Comparison of ENCODE assay signal across 16 cellular contexts in the genomic region with DNA sequence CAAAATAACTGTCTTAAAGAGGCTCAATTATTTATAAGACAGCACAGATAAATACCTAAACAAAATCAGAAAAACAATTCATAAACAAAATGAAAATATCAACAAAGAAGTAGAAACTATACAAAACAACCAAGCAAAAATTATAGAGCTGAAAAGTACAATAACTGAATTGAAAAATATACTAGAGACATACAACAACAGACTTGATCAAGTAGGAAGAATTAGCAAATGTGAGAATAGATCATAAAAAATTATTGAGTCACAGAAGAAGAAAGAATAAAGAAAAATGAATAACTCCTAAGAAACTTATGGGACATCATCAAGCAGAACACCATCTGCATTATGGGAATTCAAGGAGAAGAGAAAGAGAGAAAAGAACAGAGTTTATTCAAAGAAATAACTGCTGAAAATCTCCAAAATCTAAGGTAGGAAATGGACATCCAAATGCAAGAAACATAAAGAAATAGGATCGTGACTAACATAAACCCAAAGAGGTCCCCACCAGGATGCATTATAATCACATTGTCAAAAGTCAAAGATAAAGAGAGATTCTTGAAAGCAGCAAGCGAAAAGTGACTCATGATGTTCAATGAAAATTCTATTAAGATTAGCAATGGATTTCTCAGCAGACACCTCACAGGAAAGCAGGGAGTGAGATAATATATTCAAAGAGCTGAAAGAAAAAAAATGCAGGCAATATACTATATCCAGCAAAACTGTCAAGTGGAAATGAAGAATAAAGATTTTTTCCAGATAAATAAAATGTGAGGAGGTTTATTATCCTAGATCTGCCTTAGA.
DNase-seq lines count a peak whose midpoint lies in the region; ATAC-seq and TF ChIP-seq lines count a peak whose summit lies in the region.
"Had no signal": no experiment of that assay in that cellular context is flagged by ENCODE, and none has a peak within 500 bp of the region (broad histone marks: within the 10 kb centered on the region; RNA-seq: fewer than 3 reads in every experiment).

No MANE protein-coding gene starts in this region.

- H3K4me1 ChIP-seq in A673 (ENCODE audit: insufficient read depth, low read length, poor library complexity, severe bottlenecking) (no peaks in the 10 kb centered on the region), adipocyte (ENCODE audit: control insufficient read depth, insufficient read depth, low read length) (peaks cover 26% of the 10 kb centered on the region)
- no peaks in the 10 kb centered on the region for H3K4me1 ChIP-seq in CD4-positive, alpha-beta memory T cell (ENCODE audit: insufficient read depth, low read length)
- H3K4me1 ChIP-seq: adrenal gland, stomach, vagina had no signal

- H3K27ac ChIP-seq in A673 (ENCODE audit: low read depth, low read length, poor library complexity, severe bottlenecking) = peak overlapping the region; percentile 73
- H3K27ac ChIP-seq in CD4-positive, alpha-beta memory T cell (ENCODE audit: low read depth, low read length) = no peak overlapping the region
- H3K27ac ChIP-seq: adrenal gland, stomach, vagina had no signal

- BruUV-seq in A673 (replicated peaks; lab: Mats Ljungman, UMichigan) = no TSS peak

- ATAC-seq in activated CD4-positive, alpha-beta T cell treated with anti-CD3 and anti-CD28 coated beads for 36 hours = no peak
- no peak for ATAC-seq in left ventricle myocardium superior
- ATAC-seq: T-cell had no signal

- H3K27ac Mint-ChIP-seq in CD4-positive, alpha-beta memory T cell = no peak overlapping the region
- no peak overlapping the region for H3K27ac Mint-ChIP-seq in activated CD4-positive, alpha-beta T cell treated with anti-CD3 and anti-CD28 coated beads for 36 hours
- H3K27ac Mint-ChIP-seq: natural killer cell treated with Interleukin-12 subunit alpha and Interleukin-12 subunit beta and Interleukin-15 and Interleukin-18, amount 100 ng/mL, for 72 hours; T-cell had no signal

- H3K27me3 ChIP-seq in A673 (replicated peaks; ENCODE audit: insufficient read depth, low read depth, low read length, poor library complexity) (no peaks in the 10 kb centered on the region), adipocyte (replicated peaks; ENCODE audit: control insufficient read depth, insufficient read depth, low read length) (no peaks in the 10 kb centered on the region)
- H3K27me3 ChIP-seq in CD4-positive, alpha-beta memory T cell (ENCODE audit: insufficient read depth, low read length) = no peaks in the 10 kb centered on the region
- H3K27me3 ChIP-seq: adrenal gland, stomach, vagina had no signal

- DNase-seq in A673 (ENCODE audit: low spot score) (peak; percentile 66), HS-27A (ENCODE audit: low read depth) (peak; percentile 75), adipocyte (ENCODE audit: low read depth) (no peak), foreskin fibroblast (peak; percentile 35 to 67), left ventricle myocardium superior (no peak)
- DNase-seq in stimulated activated CD4-positive, alpha-beta T cell treated with anti-CD3 and anti-CD28 coated beads, Interleukin-12 subunit alpha, Interleukin-12 subunit beta, amount 100 ng/mL, for 4 hours = no peak
- DNase-seq in CD4-positive, alpha-beta memory T cell = no peak
- no peak for DNase-seq in activated CD4-positive, alpha-beta T cell treated with anti-CD3 and anti-CD28 coated beads for 36 hours
- DNase-seq: adrenal gland, NCI-H1092 treated with DMSO at 0.1 percent for 48 hours, NCI-H526 treated with DMSO at 0.1 percent for 48 hours, stomach, T-cell had no signal

- no peak overlapping the region for H3K4me3 Mint-ChIP-seq in CD4-positive, alpha-beta memory T cell
- H3K4me3 Mint-ChIP-seq in activated CD4-positive, alpha-beta T cell treated with anti-CD3 and anti-CD28 coated beads for 36 hours = no peak overlapping the region
- H3K4me3 Mint-ChIP-seq: natural killer cell treated with Interleukin-12 subunit alpha and Interleukin-12 subunit beta and Interleukin-15 and Interleukin-18, amount 100 ng/mL, for 72 hours; T-cell had no signal

- CTCF ChIA-PET in A673 (lab: Charles Lee) = no interaction called here
- CTCF ChIA-PET in CD4-positive, alpha-beta memory T cell (lab: Charles Lee; ENCODE audit: partially characterized antibody) = no interaction called here
- CTCF ChIA-PET in activated CD4-positive, alpha-beta T cell treated with anti-CD3 and anti-CD28 coated beads for 36 hours (lab: Charles Lee) = no interaction called here

- POLR2A ChIA-PET in A673 (lab: Charles Lee; ENCODE audit: low non-redundant PET) = no interaction called here
- POLR2A ChIA-PET in CD4-positive, alpha-beta memory T cell (lab: Charles Lee; ENCODE audit: partially characterized antibody) = no interaction called here
- POLR2A ChIA-PET in activated CD4-positive, alpha-beta T cell treated with anti-CD3 and anti-CD28 coated beads for 36 hours (lab: Charles Lee) = no interaction called here

- H3K9ac ChIP-seq in adipocyte (ENCODE audit: low read length) = no peak overlapping the region

- H3K4me3 ChIP-seq in A673 (ENCODE audit: low read depth, low read length, poor library complexity, severe bottlenecking) = no peak overlapping the region
- H3K4me3 ChIP-seq in adipocyte (ENCODE audit: low read length) = peak overlapping the region; percentile 46
- H3K4me3 ChIP-seq in foreskin fibroblast (ENCODE audit: low read depth in 1 of 2, low read length in 2 of 2) = no peak overlapping the region
- no peak overlapping the region for H3K4me3 ChIP-seq in CD4-positive, alpha-beta memory T cell (ENCODE audit: low read length in 2 of 2)
- H3K4me3 ChIP-seq: adrenal gland, lung, stomach, vagina had no signal

- no peaks in the 10 kb centered on the region for H3K4me1 Mint-ChIP-seq in CD4-positive, alpha-beta memory T cell
- peaks cover 2% of the 10 kb centered on the region for H3K4me1 Mint-ChIP-seq in activated CD4-positive, alpha-beta T cell treated with anti-CD3 and anti-CD28 coated beads for 36 hours
- H3K4me1 Mint-ChIP-seq: T-cell had no signal

- peaks cover 2 to 5% of the 10 kb centered on the region in 2 donors for H3K36me3 Mint-ChIP-seq in CD4-positive, alpha-beta memory T cell
- peaks cover 5% of the 10 kb centered on the region for H3K36me3 Mint-ChIP-seq in activated CD4-positive, alpha-beta T cell treated with anti-CD3 and anti-CD28 coated beads for 36 hours (ENCODE audit: low read depth)

- H3K27me3 Mint-ChIP-seq in CD4-positive, alpha-beta memory T cell = peaks cover 0 to 6% of the 10 kb centered on the region in 2 donors
- peaks cover 12% of the 10 kb centered on the region for H3K27me3 Mint-ChIP-seq in activated CD4-positive, alpha-beta T cell treated with anti-CD3 and anti-CD28 coated beads for 36 hours

- TF ChIP-seq CTCF in A673 (conservative IDR thresholded peaks at IDR 0.05; ENCODE audit: low read depth, low read length) (no peak), foreskin fibroblast (IDR thresholded peaks at IDR 0.05; ENCODE audit: low read depth, low read length) (no peak)

- intact Hi-C loops in A673 (cut with micrococcal nuclease; ENCODE audit: unreplicated experiment) (no loop called here), left ventricle myocardium superior (cut with micrococcal nuclease) (no loop called here)
- intact Hi-C loops in CD4-positive, alpha-beta memory T cell (cut with micrococcal nuclease) = no loop called here
- intact Hi-C loops in activated CD4-positive, alpha-beta T cell treated with anti-CD3 and anti-CD28 coated beads for 36 hours (cut with DNase I, micrococcal nuclease) = no loop called here

- no peaks in the 10 kb centered on the region for H3K36me3 ChIP-seq in A673 (ENCODE audit: insufficient read depth, low read length, poor library complexity, severe bottlenecking)
- H3K36me3 ChIP-seq in adipocyte (ENCODE audit: control insufficient read depth, insufficient read depth, low read length, severe bottlenecking) = no peaks in the 10 kb centered on the region
- H3K36me3 ChIP-seq in CD4-positive, alpha-beta memory T cell (ENCODE audit: insufficient read depth, low read length) = no peaks in the 10 kb centered on the region
- H3K36me3 ChIP-seq: adrenal gland, stomach, vagina had no signal

- H3K9me3 ChIP-seq in A673 (ENCODE audit: low read depth, low read length, poor library complexity, severe bottlenecking) (peaks cover 31% of the 10 kb centered on the region), adipocyte (ENCODE audit: control insufficient read depth, low read length) (peaks cover 22% of the 10 kb centered on the region)
- peaks cover 0 to 13% of the 10 kb centered on the region in 2 donors for H3K9me3 ChIP-seq in CD4-positive, alpha-beta memory T cell (ENCODE audit: control insufficient read depth in 1 of 2, low read length in 2 of 2)
- H3K9me3 ChIP-seq: adrenal gland had no signal

- H3K9me3 Mint-ChIP-seq in CD4-positive, alpha-beta memory T cell = peaks cover 3 to 55% (median 43%) of the 10 kb centered on the region in 8 donors
- H3K9me3 Mint-ChIP-seq in activated CD4-positive, alpha-beta T cell treated with anti-CD3 and anti-CD28 coated beads for 36 hours (ENCODE audit: low read depth) = peaks cover 23% of the 10 kb centered on the region

Comparison
In these comparisons a context has a peak if more than half of its experiments do, and no peak if none do; other contexts are left out.
1. DNase-seq: peak in A673 (single experiment), HS-27A (single experiment) and foreskin fibroblast (2 of 2); none in adipocyte (single experiment), stimulated activated CD4-positive, alpha-beta T cell treated with anti-CD3 and anti-CD28 coated beads, Interleukin-12 subunit alpha, Interleukin-12 subunit beta, amount 100 ng/mL, for 4 hours (single experiment), CD4-positive, alpha-beta memory T cell (0 of 5), activated CD4-positive, alpha-beta T cell treated with anti-CD3 and anti-CD28 coated beads for 36 hours (single experiment) and left ventricle myocardium superior (single experiment).